Comparison of ENCODE assay signal across 22 cellular contexts in genomic region chr9:6229186-6229585, GRCh38. TPM values are rescaled to one million over a fixed set of nuclear protein-coding genes. Genes with fewer than 3 reads are reported as not detected.
"Had no signal": no experiment of that assay in that cellular context is flagged by ENCODE, and none has a peak within 500 bp of the region (broad histone marks: within the 10 kb centered on the region; RNA-seq: fewer than 3 reads in every experiment).

No MANE protein-coding gene starts in this region.

- H3K36me3 ChIP-seq: cardiac muscle cell, lower lobe of right lung, sigmoid colon, tibial nerve had no signal

- H3K27me3 ChIP-seq: cardiac muscle cell, sigmoid colon, tibial nerve had no signal

- ATAC-seq: naive thymus-derived CD4-positive, alpha-beta T cell; T-cell had no signal

- DNase-seq: activated CD8-positive, alpha-beta memory T cell treated with anti-CD3 and anti-CD28 coated beads, Interleukin-2, amount 50 U/mL, for 4 hours; activated naive CD4-positive, alpha-beta T cell; activated T-cell treated with anti-CD3 and anti-CD28 coated beads, Interleukin-2, amount 50 U/mL, for 24 hours; amniotic stem cell; effector CD4-positive, alpha-beta T cell; erythroblast; foreskin melanocyte; glutamatergic neuron; hypothalamus; left colon; lower lobe of right lung; naive thymus-derived CD4-positive, alpha-beta T cell; posterior cingulate gyrus; sigmoid colon; stimulated activated CD4-positive, alpha-beta T cell treated with anti-CD3 and anti-CD28 coated beads, Interleukin-4, amount 100 ng/mL, for 1 hour; stimulated activated naive CD4-positive, alpha-beta T cell treated with Interleukin-2 at 50 U/mL for 16 hours; T-cell had no signal

- H3K27ac ChIP-seq: cardiac muscle cell, lower lobe of right lung had no signal

- H3K4me3 ChIP-seq: cardiac muscle cell, lower lobe of right lung, sigmoid colon, tibial nerve had no signal

- H3K9me3 ChIP-seq: lower lobe of right lung, sigmoid colon, tibial nerve had no signal

RNA-seq across cellular contexts. Expression of gene IL33, which starts 13.6 kb away (rescaled TPM):
- total RNA-seq: activated T-helper 2 cell treated with anti-CD3 and anti-CD28 coated beads, Interferon-gamma antibody, Interleukin-2, Interleukin-4, amounts not matched to agents 10 μg/mL and 5 μg/mL and 100 μg/mL, durations not matched to agents 14 hours and 24 hours and 36 hours; cardiac muscle cell; chondrocyte; naive thymus-derived CD4-positive, alpha-beta T cell; neural crest cell had no signal
- polyA plus RNA-seq: cardiac muscle cell; naive thymus-derived CD4-positive, alpha-beta T cell had no signal
